In the genomic region with DNA sequence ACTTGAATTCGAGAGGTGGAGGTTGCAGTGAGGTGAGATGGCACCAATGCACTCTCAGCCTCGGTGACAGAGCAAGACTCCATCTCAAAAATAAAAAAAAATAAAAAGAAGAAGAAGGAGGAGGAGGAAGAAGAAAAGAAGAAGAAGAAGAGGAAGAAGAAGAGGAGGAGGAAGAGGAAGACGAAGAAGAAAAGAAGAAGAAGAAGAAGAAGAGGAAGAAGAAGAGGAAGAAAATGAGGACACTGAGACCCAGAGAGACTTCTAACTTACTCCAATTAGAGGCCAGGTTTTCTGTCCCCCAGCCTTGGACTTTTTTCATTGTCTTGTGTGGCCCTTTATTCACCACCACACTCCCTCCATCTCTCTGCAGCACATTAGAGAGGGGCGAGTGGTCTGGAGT, we compare ENCODE assay signal across 8 cellular contexts.
"Had no signal": no experiment of that assay in that cellular context is flagged by ENCODE, and none has a peak within 500 bp of the region (broad histone marks: within the 10 kb centered on the region; RNA-seq: fewer than 3 reads in every experiment).

No MANE protein-coding gene starts in this region.

- H3K4me1 ChIP-seq: HAP-1 had no signal

- H3K36me3 ChIP-seq: HAP-1 had no signal

- H3K27ac ChIP-seq: GM23248 had no signal

- H3K4me3 ChIP-seq: GM23248, GM23338, HAP-1 had no signal

- DNase-seq: GM23248, GOT3, H7, H9, HCEC 1CT, HFFc6 had no signal

- H3K9me3 ChIP-seq: HAP-1 had no signal
